10 cellular contexts compared by ENCODE assay signal in genomic region chr4:163344147-163345050, GRCh38. TPM values are rescaled to one million over a fixed set of nuclear protein-coding genes. Genes with fewer than 3 reads are reported as not detected.
DNase-seq lines count a peak whose midpoint lies in the region; ATAC-seq, FAIRE-seq and TF ChIP-seq lines count a peak whose summit lies in the region.
"Had no signal": no experiment of that assay in that cellular context is flagged by ENCODE, and none has a peak within 500 bp of the region (broad histone marks: within the 10 kb centered on the region; RNA-seq: fewer than 3 reads in every experiment).

No MANE protein-coding gene starts in this region.

- peak overlapping the region in 1 of 2 donors; percentile 48 for H3K4me3 ChIP-seq in body of pancreas

- TF ChIP-seq CTCF in body of pancreas (IDR thresholded peaks at IDR 0.05), result no peak

- DNase-seq in GM12891 (ENCODE audit: insufficient read length, low spot score) (peak; percentile 6), body of pancreas (peak in 1 of 4 donors; percentile 9), iPS-NIHi11 (ENCODE audit: low spot score) (peak; percentile 54), retina (peak; percentile 82), COLO668 (lab: John Stamatoyannopoulos, UW; ENCODE audit: unreplicated experiment) (no peak), NCI-H1694 treated with DMSO at 0.1 percent for 48 hours (lab: John Stamatoyannopoulos, UW) (no peak)
- DNase-seq in activated CD4-positive, alpha-beta T cell treated with anti-CD3 and anti-CD28 coated beads for 4 hours, result no peak
- DNase-seq: midbrain, NCI-H524 treated with DMSO at 0.1 percent for 48 hours had no signal

- H3K4me1 ChIP-seq in body of pancreas, result peaks cover 15% of the 10 kb centered on the region

- peak overlapping the region in 3 of 4 donors; percentile 44 to 78 (median 56) for H3K27ac ChIP-seq in body of pancreas

- WGBS in body of pancreas, 2 donors, result 2% methylated on average over 21 to 50 of the region's 50 CpGs

- no peaks in the 10 kb centered on the region for H3K36me3 ChIP-seq in body of pancreas (replicated peaks in 1 of 2; ENCODE audit: insufficient read depth in 1 of 2, low read depth in 2 of 2)

- intact Hi-C loops in body of pancreas (cut with DNase I), result no loop called here

- no peaks in the 10 kb centered on the region for H3K9me3 ChIP-seq in body of pancreas

- TF ChIP-seq POLR2A in GM12891 (IDR thresholded peaks at IDR 0.05; ENCODE audit: low read depth, low read length) (no peak), body of pancreas (IDR thresholded peaks at IDR 0.05) (no peak)

- no peak for FAIRE-seq in GM12891 (lab: Jason Lieb, UNC)

- ATAC-seq in body of pancreas (peak; percentile 64), HG03097 (IDR thresholded peaks at IDR 0.05; ENCODE audit: low FRiP score, unreplicated experiment) (no peak)

- H3K27me3 ChIP-seq in body of pancreas, result peaks cover 0 to 11% of the 10 kb centered on the region in 2 donors

TF ChIP-seq in GM12891, 5 proteins besides CTCF, POLR2A, EP300 and RAD21:
- TF ChIP-seq TAF1 (IDR thresholded peaks at IDR 0.05; ENCODE audit: low read depth, low read length), result no peak

RNA-seq across cellular contexts. Expression of gene NPY5R, which starts 0.7 kb away (rescaled TPM):
- polyA plus RNA-seq in GM12891 (2012; ENCODE audit: low read depth, missing spikeins), result not detected
- under 1 TPM in 1 of 2 donors, not detected in 1; 0.52 TPM for total RNA-seq in body of pancreas

RNA-seq across cellular contexts. Expression of gene NPY1R, which starts 12.0 kb away (rescaled TPM):
- polyA plus RNA-seq in GM12891 (2012; ENCODE audit: low read depth, missing spikeins), result not detected
- 10 to 100 TPM in 1 of 2 donors, 1 to 10 TPM in 1; 4.9 to 14.0 TPM for total RNA-seq in body of pancreas

Comparison
In these comparisons a context has a peak if more than half of its experiments do, and no peak if none do; other contexts are left out.
1. DNase-seq: peak in GM12891 (single experiment), iPS-NIHi11 (single experiment) and retina (single experiment); none in COLO668 (single experiment), NCI-H1694 treated with DMSO at 0.1 percent for 48 hours (single experiment) and activated CD4-positive, alpha-beta T cell treated with anti-CD3 and anti-CD28 coated beads for 4 hours (0 of 2).